ENCODE assay signal across 22 cellular contexts in the genomic region with DNA sequence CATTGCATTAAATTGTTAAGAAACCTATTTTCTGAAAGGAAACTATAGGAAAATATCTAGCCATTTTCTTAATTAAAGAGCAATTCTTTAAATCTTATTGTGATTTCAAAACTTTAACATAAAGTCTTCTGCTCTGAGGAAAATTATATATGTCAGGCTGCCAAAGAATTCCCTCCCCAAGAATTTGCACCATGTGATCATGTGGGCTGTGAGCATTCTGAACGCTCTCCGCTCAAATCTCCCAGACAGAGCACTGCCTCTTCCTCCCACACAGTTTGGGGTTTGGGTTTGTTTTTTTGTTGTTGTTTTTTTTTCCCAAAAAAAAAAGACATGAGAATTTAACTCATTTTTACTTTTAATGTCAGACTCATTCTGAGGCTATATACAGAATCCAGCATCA.
"Had no signal": no experiment of that assay in that cellular context is flagged by ENCODE, and none has a peak within 500 bp of the region (broad histone marks: within the 10 kb centered on the region; RNA-seq: fewer than 3 reads in every experiment).

No MANE protein-coding gene starts in this region.

- H3K27ac ChIP-seq: esophagus squamous epithelium, gastroesophageal sphincter, left ventricle myocardium inferior, lower lobe of right lung, neutrophil, stomach had no signal

- H3K4me1 Mint-ChIP-seq: central memory CD8-positive, alpha-beta T cell; naive thymus-derived CD4-positive, alpha-beta T cell; stimulated activated naive B cell treated with anti-CD40 and anti-IgM and Interleukin-4, amounts not matched to agents 10 μg/mL and 1 μg/mL and 100 μg/mL, for 72 hours had no signal

- H3K4me3 ChIP-seq: esophagus squamous epithelium, gastroesophageal sphincter, left ventricle myocardium inferior, lower lobe of right lung, stomach had no signal

- H3K27ac Mint-ChIP-seq: dendritic cell treated with granulocyte-macrophage colony-stimulating factor and Interleukin-4, amounts not matched to agents 40 ng/mL and 50 ng/mL, for 4 days; effector memory CD8-positive, alpha-beta T cell; naive thymus-derived CD4-positive, alpha-beta T cell; nephron progenitor cell; stimulated activated naive B cell treated with anti-CD40 and anti-IgM and Interleukin-4, amounts not matched to agents 10 μg/mL and 1 μg/mL and 100 μg/mL, for 72 hours had no signal

- H3K36me3 ChIP-seq: esophagus squamous epithelium, gastroesophageal sphincter, left ventricle myocardium inferior, lower lobe of right lung, neutrophil, stomach had no signal

- H3K27me3 Mint-ChIP-seq: dendritic cell treated with granulocyte-macrophage colony-stimulating factor and Interleukin-4, amounts not matched to agents 40 ng/mL and 50 ng/mL, for 4 days; stimulated activated naive B cell treated with anti-CD40 and anti-IgM and Interleukin-4, amounts not matched to agents 10 μg/mL and 1 μg/mL and 100 μg/mL, for 72 hours had no signal

- H3K9me3 Mint-ChIP-seq: central memory CD8-positive, alpha-beta T cell; dendritic cell treated with granulocyte-macrophage colony-stimulating factor and Interleukin-4, amounts not matched to agents 40 ng/mL and 50 ng/mL, for 4 days; effector memory CD8-positive, alpha-beta T cell; naive thymus-derived CD4-positive, alpha-beta T cell; nephron progenitor cell; stimulated activated naive B cell treated with anti-CD40 and anti-IgM and Interleukin-4, amounts not matched to agents 10 μg/mL and 1 μg/mL and 100 μg/mL, for 72 hours had no signal

- H3K36me3 Mint-ChIP-seq: naive thymus-derived CD4-positive, alpha-beta T cell; stimulated activated naive B cell treated with anti-CD40 and anti-IgM and Interleukin-4, amounts not matched to agents 10 μg/mL and 1 μg/mL and 100 μg/mL, for 72 hours had no signal

- H3K27me3 ChIP-seq: esophagus squamous epithelium, gastroesophageal sphincter, neutrophil, stomach had no signal

- DNase-seq: effector memory CD8-positive, alpha-beta T cell; esophagus squamous epithelium; glutamatergic neuron; left ventricle myocardium inferior; lower lobe of right lung; mesenchymal stem cell; naive thymus-derived CD4-positive, alpha-beta T cell; nephron progenitor cell; posterior cingulate gyrus; stimulated activated CD4-positive, alpha-beta T cell treated with anti-CD3 and anti-CD28 coated beads, Interleukin-2, amount 100 ng/mL, for 24 hours; stimulated activated CD4-positive, alpha-beta T cell treated with anti-CD3 and anti-CD28 coated beads, Interleukin-4, amount 100 ng/mL, for 4 hours; stimulated activated naive B cell treated with anti-CD40 and anti-IgM and Interleukin-4, amounts not matched to agents 10 μg/mL and 1 μg/mL and 100 μg/mL, for 72 hours; stomach; substantia nigra; trophoblast cell had no signal

- FAIRE-seq: colon, keratinocyte had no signal

- H3K4me3 Mint-ChIP-seq: central memory CD8-positive, alpha-beta T cell; dendritic cell treated with granulocyte-macrophage colony-stimulating factor and Interleukin-4, amounts not matched to agents 40 ng/mL and 50 ng/mL, for 4 days; effector memory CD8-positive, alpha-beta T cell; naive thymus-derived CD4-positive, alpha-beta T cell; nephron progenitor cell; stimulated activated naive B cell treated with anti-CD40 and anti-IgM and Interleukin-4, amounts not matched to agents 10 μg/mL and 1 μg/mL and 100 μg/mL, for 72 hours had no signal

- H3K4me1 ChIP-seq: esophagus squamous epithelium, left ventricle myocardium inferior, lower lobe of right lung, stomach had no signal

- ATAC-seq: effector memory CD8-positive, alpha-beta T cell; gastroesophageal sphincter; lower lobe of right lung; naive thymus-derived CD4-positive, alpha-beta T cell; sciatic nerve; stimulated activated naive B cell treated with anti-CD40 and anti-IgM and Interleukin-4, amounts not matched to agents 10 μg/mL and 1 μg/mL and 100 μg/mL, for 72 hours had no signal

- H3K9me3 ChIP-seq: esophagus squamous epithelium, gastroesophageal sphincter, left ventricle myocardium inferior, lower lobe of right lung, neutrophil, stomach had no signal
